ENCODE assay signal across 8 cellular contexts in the genomic region with DNA sequence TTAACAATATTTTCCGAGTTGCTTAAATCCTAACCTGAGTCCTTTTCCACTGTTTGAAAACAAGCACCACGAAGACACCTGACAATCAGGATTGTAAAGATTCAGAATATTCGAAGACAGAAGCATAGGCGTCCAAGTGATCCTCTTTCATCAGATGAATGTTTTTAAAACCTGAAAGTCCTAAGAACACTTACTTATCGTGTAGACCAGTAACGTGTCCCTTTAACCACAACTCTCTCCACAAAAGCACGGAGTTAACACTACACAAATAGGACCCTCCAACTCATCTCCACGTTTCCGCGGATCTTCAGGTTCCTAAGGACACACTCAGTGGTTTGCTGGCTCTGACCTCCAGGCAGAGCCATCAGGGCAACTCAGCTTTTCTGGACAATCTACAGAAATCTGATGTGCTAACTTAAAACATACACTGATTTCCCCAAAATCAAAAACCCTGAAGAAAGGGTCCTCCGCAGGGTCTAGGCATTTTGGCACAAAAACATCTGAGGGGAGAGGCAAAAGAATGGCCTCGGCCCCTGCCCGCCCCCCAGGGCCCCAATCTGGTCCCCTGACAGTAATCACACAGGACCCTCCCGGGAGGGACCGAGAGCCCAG. TPM values are rescaled to one million over a fixed set of nuclear protein-coding genes. Genes with fewer than 3 reads are reported as not detected.
DNase-seq lines count a peak whose midpoint lies in the region; ATAC-seq and TF ChIP-seq lines count a peak whose summit lies in the region.

No MANE protein-coding gene starts in this region.

- DNase-seq in NCI-H526 (lab: John Stamatoyannopoulos, UW) (peak; percentile 30 to 39), NCI-H526 treated with DMSO at 0.1 percent for 48 hours (lab: John Stamatoyannopoulos, UW) (no peak), NCI-H748 treated with DMSO at 0.1 percent for 48 hours (lab: John Stamatoyannopoulos, UW) (peak; percentile 14), chondrocyte (ENCODE audit: low spot score) (no peak), HPDE6-E6E7 (ENCODE audit: extremely low spot score) (no peak), foreskin melanocyte (no peak)

- H3K4me1 Mint-ChIP-seq in chondrocyte (ENCODE audit: low read depth): peaks cover 48% of the 10 kb centered on the region

- TF ChIP-seq CTCF in chondrocyte (IDR thresholded peaks at IDR 0.05): no peak

- H3K27ac Mint-ChIP-seq in chondrocyte (ENCODE audit: unreplicated experiment): peak overlapping the region; percentile 77

- peak overlapping the region; percentile 61 for H3K4me3 ChIP-seq in mononuclear cell (ENCODE audit: low read length)

- no peaks in the 10 kb centered on the region for H3K9me3 ChIP-seq in mononuclear cell (ENCODE audit: low read depth, low read length)

- ATAC-seq in HG02759 (IDR thresholded peaks at IDR 0.05; ENCODE audit: unreplicated experiment): no peak

- H3K9me3 Mint-ChIP-seq in chondrocyte (ENCODE audit: low read depth): no peaks in the 10 kb centered on the region

- peaks cover 32% of the 10 kb centered on the region for H3K4me1 ChIP-seq in mononuclear cell (ENCODE audit: insufficient read depth, low read length)

- H3K36me3 Mint-ChIP-seq in chondrocyte (ENCODE audit: low read depth): no peaks in the 10 kb centered on the region

- H3K27me3 Mint-ChIP-seq in chondrocyte (ENCODE audit: low read depth): no peaks in the 10 kb centered on the region

- H3K27me3 ChIP-seq in mononuclear cell (ENCODE audit: insufficient read depth, low read length): no peaks in the 10 kb centered on the region

- peak overlapping the region; percentile 84 for H3K4me3 Mint-ChIP-seq in chondrocyte (ENCODE audit: unreplicated experiment)

RNA-seq across cellular contexts. Expression of a gene that starts 1.1 kb away (rescaled TPM):
- 61.2 to 63.3 TPM (median 61.7 TPM) in 3 replicates for total RNA-seq in chondrocyte
- total RNA-seq in mononuclear cell: 99.5 TPM

Comparison
In these comparisons a context has a peak if more than half of its experiments do, and no peak if none do; other contexts are left out.
1. DNase-seq: peak in NCI-H526 (2 of 2) and NCI-H748 treated with DMSO at 0.1 percent for 48 hours (single experiment); none in NCI-H526 treated with DMSO at 0.1 percent for 48 hours (single experiment), chondrocyte (single experiment), HPDE6-E6E7 (single experiment) and foreskin melanocyte (single experiment).